In genomic region chr14:30005114-30005698, GRCh38 we compare ENCODE assay signal across 8 cellular contexts.
DNase-seq lines count a peak whose midpoint lies in the region; ATAC-seq and TF ChIP-seq lines count a peak whose summit lies in the region.

No MANE protein-coding gene starts in this region.

- ATAC-seq in HG02588 (IDR thresholded peaks at IDR 0.05; ENCODE audit: unreplicated experiment) = peak; percentile 63
- no peak for ATAC-seq in activated CD4-positive, alpha-beta T cell treated with anti-CD3 and anti-CD28 coated beads for 36 hours

- H3K4me3 ChIP-seq in adrenal gland = peak overlapping the region in 1 of 4 donors; percentile 13
- H3K4me3 ChIP-seq in hepatocyte = no peak overlapping the region
- H3K4me3 ChIP-seq in stomach = no peak overlapping the region

- TF ChIP-seq EP300 in stomach (IDR thresholded peaks at IDR 0.05) = no peak

- no peaks in the 10 kb centered on the region for H4K20me1 ChIP-seq in hepatocyte (ENCODE audit: insufficient read depth, poor library complexity, severe bottlenecking)

- no peak overlapping the region for H3K4me3 Mint-ChIP-seq in activated CD4-positive, alpha-beta T cell treated with anti-CD3 and anti-CD28 coated beads for 36 hours

- no peak for TF ChIP-seq POLR2A in adrenal gland (IDR thresholded peaks at IDR 0.05)
- TF ChIP-seq POLR2A in stomach (IDR thresholded peaks at IDR 0.05) = no peak

- peak overlapping the region; percentile 59 for H3K4me2 ChIP-seq in hepatocyte

- POLR2A ChIA-PET in activated CD4-positive, alpha-beta T cell treated with anti-CD3 and anti-CD28 coated beads for 36 hours (lab: Charles Lee) = no interaction called here

- no peaks in the 10 kb centered on the region for H3K4me1 Mint-ChIP-seq in activated CD4-positive, alpha-beta T cell treated with anti-CD3 and anti-CD28 coated beads for 36 hours

- H3K27ac ChIP-seq in adrenal gland (no peak overlapping the region), hepatocyte (no peak overlapping the region), stomach (no peak overlapping the region)

- H3K27me3 Mint-ChIP-seq in activated CD4-positive, alpha-beta T cell treated with anti-CD3 and anti-CD28 coated beads for 36 hours = no peaks in the 10 kb centered on the region

- no peak overlapping the region for H3K27ac Mint-ChIP-seq in activated CD4-positive, alpha-beta T cell treated with anti-CD3 and anti-CD28 coated beads for 36 hours

- H3K9me3 ChIP-seq in adrenal gland (replicated peaks in 1 of 3) (no peaks in the 10 kb centered on the region), hepatocyte (ENCODE audit: low read depth) (no peaks in the 10 kb centered on the region), stomach (no peaks in the 10 kb centered on the region)

- no peak overlapping the region for H2AFZ ChIP-seq in hepatocyte

- DNase-seq in DMS 273 (lab: John Stamatoyannopoulos, UW; ENCODE audit: unreplicated experiment) (peak; percentile 73), NCI-H2107 treated with DMSO at 0.1 percent for 48 hours (lab: John Stamatoyannopoulos, UW; ENCODE audit: unreplicated experiment) (peak; percentile 96), adrenal gland (peak in 4 of 7 donors; percentile 16 to 26 (median 19)), hepatocyte (ENCODE audit: low spot score) (peak; percentile 68), stomach (no peak), mesenteric fat pad (ENCODE audit: low spot score) (no peak)
- no peak for DNase-seq in activated CD4-positive, alpha-beta T cell treated with anti-CD3 and anti-CD28 coated beads for 36 hours

- H3K4me1 ChIP-seq in adrenal gland (replicated peaks in 1 of 2) (peaks cover 4 to 10% of the 10 kb centered on the region in 2 donors), hepatocyte (ENCODE audit: insufficient read depth) (peaks cover 8% of the 10 kb centered on the region), stomach (peaks cover 0 to 5% (median 2%) of the 10 kb centered on the region in 4 donors)

- H3K36me3 ChIP-seq in adrenal gland (replicated peaks in 1 of 2) = no peaks in the 10 kb centered on the region
- no peaks in the 10 kb centered on the region for H3K36me3 ChIP-seq in hepatocyte (replicated peaks; ENCODE audit: insufficient read depth, low read depth)
- no peaks in the 10 kb centered on the region for H3K36me3 ChIP-seq in stomach

- H3K79me2 ChIP-seq in hepatocyte = no peaks in the 10 kb centered on the region

- no peaks in the 10 kb centered on the region for H3K9me3 Mint-ChIP-seq in activated CD4-positive, alpha-beta T cell treated with anti-CD3 and anti-CD28 coated beads for 36 hours (ENCODE audit: low read depth)

- H3K27me3 ChIP-seq in adrenal gland (no peaks in the 10 kb centered on the region), hepatocyte (no peaks in the 10 kb centered on the region), stomach (no peaks in the 10 kb centered on the region)

- intact Hi-C loops in adrenal gland (cut with DNase I) = loop anchor here (5.0 kb wide), 1 partner anchor 458 kb away; no protein-coding TSS in a partner anchor
- intact Hi-C loops in stomach (cut with DNase I; ENCODE audit: low total_unique reads) = no loop called here
- intact Hi-C loops in activated CD4-positive, alpha-beta T cell treated with anti-CD3 and anti-CD28 coated beads for 36 hours (cut with DNase I, micrococcal nuclease) = loop anchor here in 1 of 2 experiments (10.0 kb wide), 2 partner anchors 460 to 1250 kb away; no protein-coding TSS in a partner anchor

- no peaks in the 10 kb centered on the region for H3K9me2 ChIP-seq in hepatocyte (replicated peaks; ENCODE audit: insufficient read depth)

- CTCF ChIA-PET in activated CD4-positive, alpha-beta T cell treated with anti-CD3 and anti-CD28 coated beads for 36 hours (lab: Charles Lee) = no interaction called here

- no peaks in the 10 kb centered on the region for H3K36me3 Mint-ChIP-seq in activated CD4-positive, alpha-beta T cell treated with anti-CD3 and anti-CD28 coated beads for 36 hours (ENCODE audit: low read depth)

- 28 to 30% (median 28%) methylated on average over 6 of the region's 6 CpGs for WGBS in adrenal gland, 4 donors
- WGBS in hepatocyte (ENCODE audit: low lambda C conversion rate, missing lambda C conversion rate) = 25% methylated on average over 6 of the region's 6 CpGs
- 24 to 30% (median 29%) methylated on average over 6 of the region's 6 CpGs for WGBS in stomach, 5 donors

- TF ChIP-seq CTCF in adrenal gland (IDR thresholded peaks at IDR 0.05) (peak; percentile 62 to 92 (median 79)), hepatocyte (IDR thresholded peaks at IDR 0.05; ENCODE audit: poor library complexity) (peak; percentile 90), stomach (IDR thresholded peaks at IDR 0.05) (peak in 5 of 7 experiments; percentile 59 to 68 (median 63))

Comparison
In these comparisons a context has a peak if more than half of its experiments do, and no peak if none do; other contexts are left out.
1. DNase-seq: peak in DMS 273 (single experiment), NCI-H2107 treated with DMSO at 0.1 percent for 48 hours (single experiment), adrenal gland (4 of 7) and hepatocyte (single experiment); none in stomach (single experiment), mesenteric fat pad (single experiment) and activated CD4-positive, alpha-beta T cell treated with anti-CD3 and anti-CD28 coated beads for 36 hours (single experiment).
2. Peak in every context shown above with its lines, with median percentiles within 50 percentile points of each other: CTCF ChIP-seq.